1 cellular context compared by ENCODE assay signal in genomic region chr5:151005975-151006576, GRCh38.
TF ChIP-seq lines count a peak whose summit lies in the region.

No MANE protein-coding gene starts in this region.

TF ChIP-seq in K562, 482 proteins besides CTCF, POLR2A, EP300 and RAD21 (continued from another document):
- no peak for TF ChIP-seq CEBPZ (IDR thresholded peaks at IDR 0.05; ENCODE audit: borderline replicate concordance, low read depth, low read length)
- TF ChIP-seq HIVEP1 (CRISPR knock-in tag; IDR thresholded peaks at IDR 0.05) = no peak
- TF ChIP-seq BRD9 (IDR thresholded peaks at IDR 0.05; ENCODE audit: low read depth, partially characterized antibody) = no peak
- TF ChIP-seq MCM5 (IDR thresholded peaks at IDR 0.05; ENCODE audit: low read depth) = no peak
- no peak for TF ChIP-seq FOXK2 (conservative IDR thresholded peaks at IDR 0.05 in 1 of 2, IDR thresholded peaks at IDR 0.05 in 1 of 2; ENCODE audit: low read depth in 2 of 2)
TF ChIP-seq in K562: peak in this region for 0.
